In genomic region chr9:75001719-75002421, GRCh38 we compare ENCODE assay signal across 8 cellular contexts. TPM values are rescaled to one million over a fixed set of nuclear protein-coding genes. Genes with fewer than 3 reads are reported as not detected.
DNase-seq lines count a peak whose midpoint lies in the region; ATAC-seq and TF ChIP-seq lines count a peak whose summit lies in the region.

No MANE protein-coding gene starts in this region.

- H3K4me2 ChIP-seq in smooth muscle cell, result no peak overlapping the region

- H3K79me2 ChIP-seq in smooth muscle cell (ENCODE audit: low read depth), result no peaks in the 10 kb centered on the region

- no peaks in the 10 kb centered on the region for H3K4me1 ChIP-seq in smooth muscle cell (ENCODE audit: low read depth)

- ATAC-seq in GM21360 (IDR thresholded peaks at IDR 0.05; ENCODE audit: unreplicated experiment), result peak; percentile 90
- peak; percentile 87 for ATAC-seq in HG03520 (IDR thresholded peaks at IDR 0.05; ENCODE audit: unreplicated experiment)

- H3F3A ChIP-seq in smooth muscle cell (ENCODE audit: low read depth), result no peaks in the 10 kb centered on the region

- 83% methylated on average over 4 of the region's 4 CpGs for WGBS in smooth muscle cell (ENCODE audit: low lambda C conversion rate)

- no peak overlapping the region for H3K9ac ChIP-seq in smooth muscle cell (ENCODE audit: low read depth)

- no peaks in the 10 kb centered on the region for H3K36me3 ChIP-seq in smooth muscle cell (ENCODE audit: low read depth)

- peak; percentile 81 for TF ChIP-seq CTCF in smooth muscle cell (IDR thresholded peaks at IDR 0.05; ENCODE audit: borderline replicate concordance, insufficient read depth, poor library complexity, severe bottlenecking)

- no peaks in the 10 kb centered on the region for H3K9me3 ChIP-seq in smooth muscle cell (replicated peaks; ENCODE audit: low read depth)

- no peak overlapping the region for H3K27ac ChIP-seq in smooth muscle cell (ENCODE audit: low read depth)

- no peak overlapping the region for H3K4me3 ChIP-seq in smooth muscle cell

- no peaks in the 10 kb centered on the region for H4K20me1 ChIP-seq in smooth muscle cell (ENCODE audit: low read depth)

- in situ Hi-C loops in G401 (cut with HindIII; ENCODE audit: low sequenced_read_pairs), result no loop called here

- H2AFZ ChIP-seq in smooth muscle cell (ENCODE audit: low read depth), result peak overlapping the region; percentile 39

- H3K27me3 ChIP-seq in smooth muscle cell (ENCODE audit: low read depth), result no peaks in the 10 kb centered on the region

- DNase-seq in G401 (ENCODE audit: low spot score), result peak; percentile 89
- DNase-seq in NCI-H69 (lab: John Stamatoyannopoulos, UW), result peak; percentile 81
- DNase-seq in brain pericyte (ENCODE audit: low read depth, low spot score), result peak; percentile 59
- peak; percentile 48 for DNase-seq in iPS-NIHi7 (ENCODE audit: extremely low spot score)
- DNase-seq in smooth muscle cell (lab: John Stamatoyannopoulos, UW; ENCODE audit: unreplicated experiment), result no peak
- DNase-seq in activated gamma-delta T cell (lab: John Stamatoyannopoulos, UW), result no peak

RNA-seq across cellular contexts. Expression of gene CARNMT1, which starts 26.2 kb away (rescaled TPM):
- total RNA-seq in G401 (2014; rRNA removed; shearing (Covaris generic)), result 27.7 and 60.4 TPM in 2 replicates
- total RNA-seq in smooth muscle cell, result 18.8 and 30.6 TPM in 2 replicates
- polyA plus RNA-seq in smooth muscle cell, result 7.3 and 10.8 TPM in 2 replicates

RNA-seq across cellular contexts. Expression of gene C9orf40, which starts 49.2 kb away (rescaled TPM):
- total RNA-seq in G401 (2014; rRNA removed; shearing (Covaris generic)), result 19.4 and 29.2 TPM in 2 replicates
- 5.5 and 8.0 TPM in 2 replicates for total RNA-seq in smooth muscle cell
- polyA plus RNA-seq in smooth muscle cell, result 10.9 and 12.1 TPM in 2 replicates

Comparison
In these comparisons a context has a peak if more than half of its experiments do, and no peak if none do; other contexts are left out.
1. DNase-seq: peak in G401 (single experiment), NCI-H69 (single experiment), brain pericyte (single experiment) and iPS-NIHi7 (single experiment); none in smooth muscle cell (single experiment) and activated gamma-delta T cell (single experiment).